Comparison of ENCODE assay signal across 15 cellular contexts in the genomic region with DNA sequence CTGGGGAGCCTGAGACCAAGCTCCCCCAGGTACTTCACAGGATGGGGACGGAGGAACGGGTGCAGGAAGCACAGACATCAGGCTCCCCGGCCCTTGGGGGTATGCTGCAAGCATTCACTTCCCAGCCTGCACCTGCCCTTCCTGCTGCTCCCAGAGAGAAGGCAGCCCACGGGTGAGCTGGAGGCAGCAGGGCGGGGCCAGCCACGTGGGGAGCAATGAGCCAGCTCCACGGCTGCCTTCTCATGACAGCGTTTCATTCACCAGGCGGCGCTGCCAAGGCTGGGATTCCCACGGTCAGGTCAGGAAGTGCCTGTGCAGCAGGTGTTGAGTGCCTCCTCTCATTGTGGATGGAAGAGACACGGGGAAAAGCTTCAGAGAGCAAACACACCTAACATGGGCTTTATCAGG. TPM values are rescaled to one million over a fixed set of nuclear protein-coding genes. Genes with fewer than 3 reads are reported as not detected.
DNase-seq lines count a peak whose midpoint lies in the region; ATAC-seq, FAIRE-seq and TF ChIP-seq lines count a peak whose summit lies in the region.
"Had no signal": no experiment of that assay in that cellular context is flagged by ENCODE, and none has a peak within 500 bp of the region (broad histone marks: within the 10 kb centered on the region; RNA-seq: fewer than 3 reads in every experiment).

No MANE protein-coding gene starts in this region.

- peaks cover 22% of the 10 kb centered on the region for H4K20me1 ChIP-seq in HepG2 (ENCODE audit: insufficient read depth, low read length)

- intact Hi-C loops in HepG2 (cut with micrococcal nuclease; ENCODE audit: unreplicated experiment) (no loop called here), Calu3 (cut with micrococcal nuclease; ENCODE audit: unreplicated experiment) (no loop called here)

- no peak for FAIRE-seq in HepG2 (lab: Jason Lieb, UNC)
- FAIRE-seq: endothelial cell of umbilical vein, GM12891 had no signal

- H3K27ac Mint-ChIP-seq in activated T-helper 17 cell treated with anti-CD3 and anti-CD28 coated beads, Interleukin-2, amount 50 U/mL, for 72 hours, result peak overlapping the region; percentile 30
- H3K27ac Mint-ChIP-seq in Calu3 (ENCODE audit: unreplicated experiment), result no peak overlapping the region

- DNase-seq in A172 (ENCODE audit: low spot score) (peak; percentile 63), Caki2 (ENCODE audit: low read depth) (peak; percentile 55), HepG2 (ENCODE audit: low spot score) (no peak), Calu3 (no peak), SHP77 (lab: John Stamatoyannopoulos, UW) (no peak), NCI-H1417 treated with DMSO at 0.1 percent for 48 hours (lab: John Stamatoyannopoulos, UW) (no peak)
- DNase-seq: activated CD4-positive, CD25-positive, alpha-beta regulatory T cell; immature natural killer cell; NCI-H187; Right ventricle myocardium superior had no signal

- BruUV-seq in HepG2 (replicated peaks; lab: Mats Ljungman, UMichigan), result no TSS peak
- BruUV-seq in Calu3 (replicated peaks; lab: Mats Ljungman, UMichigan), result no TSS peak

- H3K4me1 Mint-ChIP-seq in activated T-helper 17 cell treated with anti-CD3 and anti-CD28 coated beads, Interleukin-2, amount 50 U/mL, for 72 hours, result peaks cover 27% of the 10 kb centered on the region
- peaks cover 10% of the 10 kb centered on the region for H3K4me1 Mint-ChIP-seq in Calu3 (ENCODE audit: low read depth, unreplicated experiment)

- no peak overlapping the region for H3K4me3 ChIP-seq in HepG2 (replicated peaks in 1 of 3; ENCODE audit: insufficient read depth in 1 of 3, low read depth in 2 of 3, low read length in 3 of 3)
- H3K4me3 ChIP-seq: suprapubic skin had no signal

- H3K27me3 Mint-ChIP-seq in activated T-helper 17 cell treated with anti-CD3 and anti-CD28 coated beads, Interleukin-2, amount 50 U/mL, for 72 hours, result no peaks in the 10 kb centered on the region
- H3K27me3 Mint-ChIP-seq in Calu3 (ENCODE audit: unreplicated experiment), result no peaks in the 10 kb centered on the region

- H3K9me3 ChIP-seq in HepG2 (ENCODE audit: low read length), result peaks cover 1% of the 10 kb centered on the region; the same call in 1 of the 2 replicates

- H2AFZ ChIP-seq in HepG2 (ENCODE audit: low read length), result no peak overlapping the region

- no peaks in the 10 kb centered on the region for H3K79me2 ChIP-seq in HepG2 (ENCODE audit: insufficient read depth, low read length)

- H3K9ac ChIP-seq in HepG2 (ENCODE audit: insufficient read depth, low read depth, low read length), result no peak overlapping the region

- no peak for ATAC-seq in activated T-helper 17 cell treated with anti-CD3 and anti-CD28 coated beads, Interleukin-2, amount 50 U/mL, for 72 hours (replicated peaks)
- no peak for ATAC-seq in HepG2
- ATAC-seq in GM21423 (IDR thresholded peaks at IDR 0.05; ENCODE audit: unreplicated experiment), result no peak

- no peak overlapping the region for H3K4me3 Mint-ChIP-seq in activated T-helper 17 cell treated with anti-CD3 and anti-CD28 coated beads, Interleukin-2, amount 50 U/mL, for 72 hours
- H3K4me3 Mint-ChIP-seq in Calu3 (ENCODE audit: low read depth, unreplicated experiment), result no peak overlapping the region
- H3K4me3 Mint-ChIP-seq: immature natural killer cell had no signal

- WGBS in HepG2 (ENCODE audit: low lambda C conversion rate), result 87% methylated on average over 9 of the region's 12 CpGs

- TF ChIP-seq EP300 in HepG2 (IDR thresholded peaks at IDR 0.05; ENCODE audit: low read depth in 2 of 2, low read length in 2 of 2), result no peak
- no peak for TF ChIP-seq EP300 in HepG2 (CRISPR knock-in tag; IDR thresholded peaks at IDR 0.05; ENCODE audit: borderline replicate concordance)

- H3K36me3 Mint-ChIP-seq in activated T-helper 17 cell treated with anti-CD3 and anti-CD28 coated beads, Interleukin-2, amount 50 U/mL, for 72 hours (ENCODE audit: low read depth), result peaks cover 60% of the 10 kb centered on the region
- peaks cover 83% of the 10 kb centered on the region for H3K36me3 Mint-ChIP-seq in Calu3 (ENCODE audit: insufficient read depth, unreplicated experiment)

- peaks cover 2 to 54% of the 10 kb centered on the region in 2 experiments; a peak in 4 of 5 replicates for H3K36me3 ChIP-seq in HepG2 (replicated peaks in 1 of 2; ENCODE audit: control insufficient read depth in 1 of 2, insufficient read depth in 2 of 2, low read length in 2 of 2)

- TF ChIP-seq CTCF in HepG2 (CRISPR knock-in tag; IDR thresholded peaks at IDR 0.05), result no peak
- no peak for TF ChIP-seq CTCF in Calu3 (IDR thresholded peaks at IDR 0.05; ENCODE audit: unreplicated experiment)

- H3K4me1 ChIP-seq in HepG2 (ENCODE audit: insufficient read depth, low read length), result peaks cover 14% of the 10 kb centered on the region

- H3K9me3 Mint-ChIP-seq in activated T-helper 17 cell treated with anti-CD3 and anti-CD28 coated beads, Interleukin-2, amount 50 U/mL, for 72 hours, result peaks cover 1% of the 10 kb centered on the region
- H3K9me3 Mint-ChIP-seq in Calu3 (ENCODE audit: low read depth, unreplicated experiment), result peaks cover 1% of the 10 kb centered on the region

- TF ChIP-seq POLR2A in HepG2 (IDR thresholded peaks at IDR 0.05; ENCODE audit: insufficient read depth in 1 of 2, low read depth in 2 of 2, low read length in 2 of 2), result no peak

- no peak overlapping the region for H3K27ac ChIP-seq in HepG2 (ENCODE audit: extremely low read length, insufficient read depth, low read length)
- H3K27ac ChIP-seq: suprapubic skin had no signal

- CTCF ChIA-PET in HepG2 (lab: Yijun Ruan, JAX; ENCODE audit: low intra/inter-chr PET ratio, low total read pairs), result no interaction called here
- CTCF ChIA-PET in Calu3 (lab: Charles Lee), result interaction anchor here (1.1 kb wide), 1 partner anchor 48 kb away, joined by 4 read pairs; the partner anchor contains the start of gene NAP1L4

- POLR2A ChIA-PET in HepG2 (lab: Yijun Ruan, JAX), result interaction anchor here (0.6 kb wide), 1 partner anchor 12 kb away, joined by 3 read pairs; no protein-coding TSS in a partner anchor

- in situ Hi-C loops in Caki2 (cut with HindIII; ENCODE audit: low pct_unique_long_range_greater_than_20kb, low sequenced_read_pairs), result no loop called here
- in situ Hi-C loops in HepG2 (cut with HindIII; ENCODE audit: extremely low pct_ligation_motif_present, low pct_unique_long_range_greater_than_20kb), result no loop called here

- no peak overlapping the region for H3K4me2 ChIP-seq in HepG2 (ENCODE audit: low read depth, low read length)

- H3K27me3 ChIP-seq in HepG2 (ENCODE audit: control insufficient read depth in 1 of 2, insufficient read depth in 2 of 2, low read length in 2 of 2), result no peaks in the 10 kb centered on the region
- H3K27me3 ChIP-seq: suprapubic skin had no signal

- no peak for TF ChIP-seq RAD21 in HepG2 (CRISPR knock-in tag; IDR thresholded peaks at IDR 0.05)

RNA-seq across cellular contexts. Expression of gene PHLDA2, which starts 14.5 kb away (rescaled TPM):
- 30.8 and 34.4 TPM in 2 replicates for total RNA-seq in A172 (2014; rRNA removed; shearing (Covaris generic))
- 21.8 and 27.2 TPM in 2 replicates for total RNA-seq in Caki2 (2014; rRNA removed; shearing (Covaris generic); ENCODE audit: low replicate concordance)
- 1 to 10 TPM; 5.6 to 9.1 TPM for total RNA-seq in activated T-helper 17 cell treated with anti-CD3 and anti-CD28 coated beads, Interleukin-2, amount 50 U/mL, for 72 hours
- total RNA-seq in HepG2 (2016; rRNA removed; fragmentation: Illumina TruSeq; extraction: Trizol) (0.36 and 0.55 TPM in 2 replicates), Calu3 (2022) (111 and 142 TPM in 2 replicates)
- 0.40 TPM in 1 of 2 replicates, not detected in the other for total RNA-seq in HepG2 (2016; cell fraction: cytosol; rRNA removed; fragmentation: Illumina TruSeq; extraction: Trizol; ENCODE audit: low read depth)
- 0.27 and 0.56 TPM in 2 replicates for total RNA-seq in HepG2 (2016; cell fraction: insoluble cytoplasmic fraction; rRNA removed; fragmentation: Illumina TruSeq; extraction: Trizol)
- total RNA-seq in HepG2 (2016; cell fraction: membrane; rRNA removed; fragmentation: Illumina TruSeq; extraction: Trizol), result 0.31 and 0.65 TPM in 2 replicates
- not detected in 2 replicates for total RNA-seq in HepG2 (2016; cell fraction: nucleus; rRNA removed; fragmentation: Illumina TruSeq; extraction: Trizol)
- polyA plus RNA-seq in HepG2 (2011; rRNA removed), result 0.78 and 1.5 TPM in 2 replicates
- 2.2 and 3.8 TPM in 2 replicates for polyA plus RNA-seq in HepG2 (2011; cell fraction: cytosol; rRNA removed)
- 3.7 and 3.9 TPM in 2 replicates for polyA plus RNA-seq in HepG2 (2011; cell fraction: nucleus; rRNA removed)
- 1.5 and 2.9 TPM in 2 replicates for polyA plus RNA-seq in HepG2 (2012)
- 1.1 and 1.5 TPM in 2 replicates for polyA plus RNA-seq in HepG2 (2016; cell fraction: cytosol; fragmentation: Illumina TruSeq; extraction: Trizol; ENCODE audit: low read depth)
- polyA plus RNA-seq in HepG2 (2016; cell fraction: insoluble cytoplasmic fraction; fragmentation: Illumina TruSeq; extraction: Trizol; ENCODE audit: low read depth), result 2.2 and 2.4 TPM in 2 replicates
- polyA plus RNA-seq in HepG2 (2016; cell fraction: membrane; fragmentation: Illumina TruSeq; extraction: Trizol; ENCODE audit: low read depth), result 1.2 and 1.5 TPM in 2 replicates
- 2.0 and 2.5 TPM in 2 replicates for polyA plus RNA-seq in HepG2 (2016; cell fraction: nucleus; fragmentation: Illumina TruSeq; extraction: Trizol; ENCODE audit: insufficient read depth, low read depth)
- polyA minus RNA-seq in HepG2 (2011; rRNA and poly(A)+ RNA removed; ENCODE audit: low replicate concordance), result 1.2 and 12.9 TPM in 2 replicates
- 0.88 and 1.4 TPM in 2 replicates for polyA minus RNA-seq in HepG2 (2011; cell fraction: cytosol; rRNA and poly(A)+ RNA removed)
- 0.64 and 0.87 TPM in 2 replicates for polyA minus RNA-seq in HepG2 (2011; cell fraction: nucleus; rRNA and poly(A)+ RNA removed)

RNA-seq across cellular contexts. Expression of gene NAP1L4, which starts 48.4 kb away (rescaled TPM):
- 149 and 162 TPM in 2 replicates for total RNA-seq in A172 (2014; rRNA removed; shearing (Covaris generic))
- total RNA-seq in Caki2 (2014; rRNA removed; shearing (Covaris generic); ENCODE audit: low replicate concordance), result 193 and 202 TPM in 2 replicates
- 100 to 1,000 TPM; 301 to 344 TPM for total RNA-seq in activated T-helper 17 cell treated with anti-CD3 and anti-CD28 coated beads, Interleukin-2, amount 50 U/mL, for 72 hours
- total RNA-seq in HepG2 (2016; rRNA removed; fragmentation: Illumina TruSeq; extraction: Trizol), result 186 and 213 TPM in 2 replicates
- total RNA-seq in HepG2 (2016; cell fraction: cytosol; rRNA removed; fragmentation: Illumina TruSeq; extraction: Trizol; ENCODE audit: low read depth), result 229 and 281 TPM in 2 replicates
- 181 and 200 TPM in 2 replicates for total RNA-seq in HepG2 (2016; cell fraction: insoluble cytoplasmic fraction; rRNA removed; fragmentation: Illumina TruSeq; extraction: Trizol)
- total RNA-seq in HepG2 (2016; cell fraction: membrane; rRNA removed; fragmentation: Illumina TruSeq; extraction: Trizol), result 147 and 170 TPM in 2 replicates
- 186 and 203 TPM in 2 replicates for total RNA-seq in HepG2 (2016; cell fraction: nucleus; rRNA removed; fragmentation: Illumina TruSeq; extraction: Trizol)
- 64.0 and 71.5 TPM in 2 replicates for polyA plus RNA-seq in HepG2 (2011; rRNA removed)
- 60.2 and 65.1 TPM in 2 replicates for polyA plus RNA-seq in HepG2 (2011; cell fraction: cytosol; rRNA removed)
- polyA plus RNA-seq in HepG2 (2011; cell fraction: nucleus; rRNA removed), result 112 TPM in 2 replicates
- polyA plus RNA-seq in HepG2 (2012), result 74.7 and 106 TPM in 2 replicates
- polyA plus RNA-seq in HepG2 (2016; cell fraction: cytosol; fragmentation: Illumina TruSeq; extraction: Trizol; ENCODE audit: low read depth), result 32.0 and 34.1 TPM in 2 replicates
- 187 and 197 TPM in 2 replicates for polyA plus RNA-seq in HepG2 (2016; cell fraction: insoluble cytoplasmic fraction; fragmentation: Illumina TruSeq; extraction: Trizol; ENCODE audit: low read depth)
- polyA plus RNA-seq in HepG2 (2016; cell fraction: membrane; fragmentation: Illumina TruSeq; extraction: Trizol; ENCODE audit: low read depth), result 60.2 and 61.8 TPM in 2 replicates
- polyA plus RNA-seq in HepG2 (2016; cell fraction: nucleus; fragmentation: Illumina TruSeq; extraction: Trizol; ENCODE audit: insufficient read depth, low read depth), result 171 and 202 TPM in 2 replicates
- polyA minus RNA-seq in HepG2 (2011; rRNA and poly(A)+ RNA removed; ENCODE audit: low replicate concordance), result 61.7 and 117 TPM in 2 replicates
- 46.9 and 61.0 TPM in 2 replicates for polyA minus RNA-seq in HepG2 (2011; cell fraction: cytosol; rRNA and poly(A)+ RNA removed)
- 150 and 156 TPM in 2 replicates for polyA minus RNA-seq in HepG2 (2011; cell fraction: nucleus; rRNA and poly(A)+ RNA removed)
- total RNA-seq in Calu3 (2022), result 140 and 150 TPM in 2 replicates

RNA-seq across cellular contexts. Expression of gene CDKN1C, which starts 58.1 kb away (rescaled TPM):
- total RNA-seq in A172 (2014; rRNA removed; shearing (Covaris generic)), result 32.5 and 40.5 TPM in 2 replicates
- 12.8 and 15.8 TPM in 2 replicates for total RNA-seq in Caki2 (2014; rRNA removed; shearing (Covaris generic); ENCODE audit: low replicate concordance)
- 10 to 100 TPM in 1 of 2 donors, under 1 TPM in 1; 0.58 to 34.8 TPM for total RNA-seq in activated T-helper 17 cell treated with anti-CD3 and anti-CD28 coated beads, Interleukin-2, amount 50 U/mL, for 72 hours
- total RNA-seq in HepG2 (2016; rRNA removed; fragmentation: Illumina TruSeq; extraction: Trizol) (not detected in 2 replicates), Calu3 (2022) (2.2 and 2.4 TPM in 2 replicates)
- not detected in 2 replicates for total RNA-seq in HepG2 (2016; cell fraction: cytosol; rRNA removed; fragmentation: Illumina TruSeq; extraction: Trizol; ENCODE audit: low read depth)
- not detected in 2 replicates for total RNA-seq in HepG2 (2016; cell fraction: insoluble cytoplasmic fraction; rRNA removed; fragmentation: Illumina TruSeq; extraction: Trizol)
- not detected in 2 replicates for total RNA-seq in HepG2 (2016; cell fraction: membrane; rRNA removed; fragmentation: Illumina TruSeq; extraction: Trizol)
- not detected in 2 replicates for total RNA-seq in HepG2 (2016; cell fraction: nucleus; rRNA removed; fragmentation: Illumina TruSeq; extraction: Trizol)
- not detected in 2 replicates for polyA plus RNA-seq in HepG2 (2011; rRNA removed)
- not detected in 2 replicates for polyA plus RNA-seq in HepG2 (2011; cell fraction: cytosol; rRNA removed)
- 0.10 and 0.23 TPM in 2 replicates for polyA plus RNA-seq in HepG2 (2011; cell fraction: nucleus; rRNA removed)
- not detected in 2 replicates for polyA plus RNA-seq in HepG2 (2012)
- polyA plus RNA-seq in HepG2 (2016; cell fraction: cytosol; fragmentation: Illumina TruSeq; extraction: Trizol; ENCODE audit: low read depth), result not detected in 2 replicates
- not detected in 2 replicates for polyA plus RNA-seq in HepG2 (2016; cell fraction: insoluble cytoplasmic fraction; fragmentation: Illumina TruSeq; extraction: Trizol; ENCODE audit: low read depth)
- not detected in 2 replicates for polyA plus RNA-seq in HepG2 (2016; cell fraction: membrane; fragmentation: Illumina TruSeq; extraction: Trizol; ENCODE audit: low read depth)
- polyA plus RNA-seq in HepG2 (2016; cell fraction: nucleus; fragmentation: Illumina TruSeq; extraction: Trizol; ENCODE audit: insufficient read depth, low read depth), result not detected in 2 replicates
- 17.4 TPM in 1 of 2 replicates, not detected in the other for polyA minus RNA-seq in HepG2 (2011; rRNA and poly(A)+ RNA removed; ENCODE audit: low replicate concordance)
- polyA minus RNA-seq in HepG2 (2011; cell fraction: cytosol; rRNA and poly(A)+ RNA removed), result 0.30 and 0.70 TPM in 2 replicates
- 0.52 TPM in 1 of 2 replicates, not detected in the other for polyA minus RNA-seq in HepG2 (2011; cell fraction: nucleus; rRNA and poly(A)+ RNA removed)

Comparison
In these comparisons a context has a peak if more than half of its experiments do, and no peak if none do; other contexts are left out.
1. DNase-seq: peak in A172 (single experiment) and Caki2 (single experiment); none in HepG2 (single experiment), Calu3 (single experiment), SHP77 (0 of 2) and NCI-H1417 treated with DMSO at 0.1 percent for 48 hours (single experiment).